ENCODE assay signal across 8 cellular contexts in the genomic region with DNA sequence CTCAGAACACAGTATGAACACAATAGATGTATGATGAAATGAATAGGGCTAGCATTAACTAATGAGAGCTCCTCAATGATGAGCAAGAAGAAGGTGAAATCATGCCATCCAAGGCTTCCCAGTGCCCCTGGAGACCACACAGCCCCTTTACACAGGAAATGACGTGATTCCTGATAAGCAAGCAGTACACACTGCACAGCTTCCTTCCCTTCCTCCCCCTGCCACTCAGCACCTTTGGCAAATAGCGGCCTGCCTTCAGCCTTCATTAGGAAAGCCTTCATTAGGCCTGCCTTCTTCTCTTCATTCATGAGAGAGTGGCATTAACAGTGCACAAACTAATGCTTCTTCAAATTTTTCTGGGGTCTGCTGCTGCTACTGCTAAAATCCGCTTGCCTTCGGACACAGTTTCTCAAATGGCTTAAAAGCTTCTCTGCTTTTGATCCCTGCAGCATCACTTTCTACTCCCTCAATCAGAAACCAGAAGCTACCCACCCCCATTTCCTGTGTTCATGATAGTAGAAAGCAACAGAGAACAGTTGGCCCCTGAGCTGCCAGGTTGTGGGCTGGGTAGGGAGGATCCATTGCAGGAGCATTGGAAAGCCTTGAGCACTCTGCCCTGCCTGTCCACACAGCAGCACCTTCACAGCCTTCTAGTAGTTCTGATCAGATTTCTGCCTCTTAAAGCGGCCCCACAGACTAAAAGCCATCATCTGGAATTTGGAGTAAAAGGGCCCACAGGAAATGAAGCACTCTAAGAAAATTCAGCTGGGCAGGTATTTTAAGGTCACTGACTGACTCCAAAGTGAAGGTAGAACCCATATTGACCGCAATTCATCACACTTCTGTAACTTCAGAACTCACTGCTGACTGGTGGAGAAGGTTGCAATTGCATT.
DNase-seq lines count a peak whose midpoint lies in the region; ATAC-seq and TF ChIP-seq lines count a peak whose summit lies in the region.

No MANE protein-coding gene starts in this region.

- H3K27ac ChIP-seq in CD4-positive, CD25-positive, alpha-beta regulatory T cell (ENCODE audit: insufficient read depth, low read length, poor library complexity, severe bottlenecking), result peak overlapping the region; percentile 81
- H3K27ac ChIP-seq in psoas muscle, result no peak overlapping the region

- H3K9me3 ChIP-seq in CD4-positive, CD25-positive, alpha-beta regulatory T cell (ENCODE audit: control insufficient read depth in 2 of 2, low read length in 2 of 2), result no peaks in the 10 kb centered on the region
- no peaks in the 10 kb centered on the region for H3K9me3 ChIP-seq in psoas muscle

- H3K36me3 Mint-ChIP-seq in CD4-positive, CD25-positive, alpha-beta regulatory T cell, result no peaks in the 10 kb centered on the region

- TF ChIP-seq CTCF in psoas muscle (IDR thresholded peaks at IDR 0.05), result no peak

- intact Hi-C loops in psoas muscle (cut with DNase I), result no loop called here

- H3K27me3 Mint-ChIP-seq in CD4-positive, CD25-positive, alpha-beta regulatory T cell, result no peaks in the 10 kb centered on the region

- peaks cover 29% of the 10 kb centered on the region for H3K4me1 ChIP-seq in CD4-positive, CD25-positive, alpha-beta regulatory T cell (ENCODE audit: control insufficient read depth, insufficient read depth, low read length, poor library complexity, severe bottlenecking)
- H3K4me1 ChIP-seq in psoas muscle, result no peaks in the 10 kb centered on the region

- H3K4me3 Mint-ChIP-seq in CD4-positive, CD25-positive, alpha-beta regulatory T cell, result peak overlapping the region; percentile 51 to 81 (median 66)

- H3K4me3 ChIP-seq in CD4-positive, CD25-positive, alpha-beta regulatory T cell (ENCODE audit: low read depth, low read length), result peak overlapping the region; percentile 71
- H3K4me3 ChIP-seq in psoas muscle, result no peak overlapping the region

- no peaks in the 10 kb centered on the region for H3K36me3 ChIP-seq in CD4-positive, CD25-positive, alpha-beta regulatory T cell (ENCODE audit: control insufficient read depth, insufficient read depth, low read length)
- H3K36me3 ChIP-seq in psoas muscle (ENCODE audit: insufficient read depth in 1 of 2, low read depth in 1 of 2), result no peaks in the 10 kb centered on the region

- H3K4me1 Mint-ChIP-seq in CD4-positive, CD25-positive, alpha-beta regulatory T cell, result peaks cover 14 to 49% (median 22%) of the 10 kb centered on the region in 4 donors

- peak overlapping the region; percentile 95 to 96 (median 96) for H3K27ac Mint-ChIP-seq in CD4-positive, CD25-positive, alpha-beta regulatory T cell

- 58 to 63% (median 60%) methylated on average over 6 of the region's 6 CpGs for WGBS in psoas muscle, 3 donors

- H3K27me3 ChIP-seq in CD4-positive, CD25-positive, alpha-beta regulatory T cell (ENCODE audit: control insufficient read depth, insufficient read depth, low read length), result no peaks in the 10 kb centered on the region
- H3K27me3 ChIP-seq in psoas muscle (ENCODE audit: insufficient read depth in 3 of 3, low read length in 2 of 3), result no peaks in the 10 kb centered on the region

- no peaks in the 10 kb centered on the region for H3K9me3 Mint-ChIP-seq in CD4-positive, CD25-positive, alpha-beta regulatory T cell

- DNase-seq in CD4-positive, CD25-positive, alpha-beta regulatory T cell, result peak; percentile 16 to 80 (median 75)
- DNase-seq in GM19240 (ENCODE audit: insufficient read length, low spot score), result peak; percentile 36
- DNase-seq in activated CD8-positive, alpha-beta memory T cell treated with anti-CD3 and anti-CD28 coated beads for 48 hours (ENCODE audit: low read depth in 2 of 3, low spot score in 2 of 3), result peak in 2 of 3 experiments; percentile 9 to 15
- DNase-seq in lung microvascular endothelial cell (ENCODE audit: low read depth in 2 of 2), result peak; percentile 35 to 63
- no peak for DNase-seq in psoas muscle
- no peak for DNase-seq in DMS53 treated with DMSO at 0.1 percent for 48 hours (lab: John Stamatoyannopoulos, UW; ENCODE audit: unreplicated experiment)
- no peak for DNase-seq in NCI-H226

- ATAC-seq in CD4-positive, CD25-positive, alpha-beta regulatory T cell (ENCODE audit: low read depth in 2 of 2), result peak; percentile 79 to 82
- ATAC-seq in HG03280 (IDR thresholded peaks at IDR 0.05; ENCODE audit: unreplicated experiment) (peak; percentile 80), psoas muscle (no peak)

Comparison
In these comparisons a context has a peak if more than half of its experiments do, and no peak if none do; other contexts are left out.
1. ATAC-seq: peak in CD4-positive, CD25-positive, alpha-beta regulatory T cell (2 of 2) and HG03280 (single experiment); none in psoas muscle (0 of 4).
2. DNase-seq: peak in CD4-positive, CD25-positive, alpha-beta regulatory T cell (3 of 3), GM19240 (single experiment), activated CD8-positive, alpha-beta memory T cell treated with anti-CD3 and anti-CD28 coated beads for 48 hours (2 of 3) and lung microvascular endothelial cell (2 of 2); none in psoas muscle (0 of 2), DMS53 treated with DMSO at 0.1 percent for 48 hours (single experiment) and NCI-H226 (single experiment).